In the genomic region with DNA sequence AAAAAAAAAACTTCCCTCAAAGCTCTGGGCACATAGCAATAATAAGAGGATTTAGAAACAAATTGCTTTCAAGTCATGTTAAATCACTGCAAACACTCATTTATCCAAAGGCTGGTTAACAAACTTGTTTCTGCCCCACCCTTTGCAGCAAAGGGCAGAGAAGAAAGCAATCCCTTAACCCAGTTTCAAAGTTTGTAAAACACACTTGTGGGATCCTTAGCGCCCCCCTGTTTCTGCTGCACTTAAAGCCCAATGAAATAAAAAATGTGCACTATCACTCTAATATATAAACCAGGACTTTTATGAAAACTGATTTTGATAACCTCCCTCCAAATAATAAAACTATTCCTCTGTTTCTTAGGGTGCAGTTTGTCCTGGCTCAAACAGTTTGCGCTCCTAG, we compare ENCODE assay signal across 2 cellular contexts.
TF ChIP-seq lines count a peak whose summit lies in the region.

No MANE protein-coding gene starts in this region.

TF ChIP-seq in H1, 55 proteins besides CTCF, POLR2A, EP300 and RAD21:
- TF ChIP-seq, protein P1, sequence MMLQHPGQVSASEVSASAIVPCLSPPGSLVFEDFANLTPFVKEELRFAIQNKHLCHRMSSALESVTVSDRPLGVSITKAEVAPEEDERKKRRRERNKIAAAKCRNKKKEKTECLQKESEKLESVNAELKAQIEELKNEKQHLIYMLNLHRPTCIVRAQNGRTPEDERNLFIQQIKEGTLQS (IDR thresholded peaks at IDR 0.05; ENCODE audit: insufficient read depth, low read depth, low read length) = no peak

TF ChIP-seq in HEK293T, 16 proteins besides CTCF, POLR2A, EP300 and RAD21:
- TF ChIP-seq ARNT (IDR thresholded peaks at IDR 0.05) = no peak
- no peak for TF ChIP-seq FOXA1 (IDR thresholded peaks at IDR 0.05)
